8 cellular contexts compared by ENCODE assay signal in the genomic region with DNA sequence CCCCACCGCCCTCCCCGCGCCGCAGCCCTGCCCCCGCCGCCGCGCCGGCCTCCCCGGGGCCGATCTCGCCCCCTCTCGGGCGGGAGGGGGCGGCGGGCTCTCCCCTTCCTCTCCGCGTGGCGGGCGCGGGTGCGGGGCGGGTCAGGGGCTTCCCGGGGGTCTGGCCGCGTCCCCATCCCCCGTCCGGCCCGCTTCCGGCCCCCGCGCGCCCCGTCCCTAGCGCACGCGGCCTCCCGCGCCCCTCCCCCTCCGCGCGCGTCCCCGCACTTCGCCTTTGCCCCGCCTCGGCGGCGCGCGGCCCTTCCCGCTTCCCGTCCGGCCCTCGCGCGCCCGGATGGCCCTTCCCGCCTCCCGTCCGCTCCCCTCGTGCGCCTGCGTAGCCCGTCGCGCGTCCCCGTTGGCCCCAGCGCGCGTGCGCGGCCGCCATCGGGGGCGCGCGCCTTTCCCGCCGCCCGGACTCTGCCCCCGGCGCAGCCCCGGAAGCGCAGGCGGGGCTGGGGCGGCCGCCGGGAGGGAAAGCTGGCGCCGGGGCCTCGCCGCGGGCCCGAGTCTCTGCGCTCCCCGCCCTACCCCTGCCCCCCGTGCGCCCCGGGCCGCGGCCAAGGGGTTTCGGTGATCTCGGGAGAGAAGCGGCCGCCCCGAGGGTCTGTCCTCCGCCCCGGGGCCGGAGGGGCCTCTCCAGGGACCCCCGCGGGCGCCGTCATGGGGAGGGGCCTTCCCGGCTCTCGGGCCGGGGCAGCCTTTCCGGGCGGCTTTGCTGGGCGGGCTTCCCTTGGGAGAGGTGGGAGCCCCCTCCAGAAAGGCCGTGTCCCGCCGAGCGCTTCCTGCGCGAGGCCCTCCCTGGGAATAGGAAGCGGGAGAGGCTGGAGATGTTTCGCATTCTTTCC. TPM values are rescaled to one million over a fixed set of nuclear protein-coding genes. Genes with fewer than 3 reads are reported as not detected.
DNase-seq lines count a peak whose midpoint lies in the region; ATAC-seq and TF ChIP-seq lines count a peak whose summit lies in the region.

No MANE protein-coding gene starts in this region.

- H3K79me2 ChIP-seq in smooth muscle cell (ENCODE audit: low read depth): peaks cover 50% of the 10 kb centered on the region

- peaks cover 15 to 28% (median 27%) of the 10 kb centered on the region in 3 donors for H3K27me3 Mint-ChIP-seq in immature natural killer cell (ENCODE audit: low read depth in 3 of 3)

- H2AFZ ChIP-seq in smooth muscle cell (ENCODE audit: low read depth): no peak overlapping the region

- H3F3A ChIP-seq in smooth muscle cell (ENCODE audit: low read depth): peaks cover 14% of the 10 kb centered on the region

- DNase-seq in NCI-H1436 (lab: John Stamatoyannopoulos, UW) (peak; percentile 82), NCI-H1436 treated with DMSO at 0.1 percent for 48 hours (lab: John Stamatoyannopoulos, UW) (no peak), NCI-H2107 (lab: John Stamatoyannopoulos, UW) (peak; percentile 76), WERI-Rb-1 (peak; percentile 86), breast epithelium (ENCODE audit: low spot score in 2 of 2) (peak; percentile 85 to 87), immature natural killer cell (peak; percentile 87 to 92 (median 91)), smooth muscle cell (lab: John Stamatoyannopoulos, UW; ENCODE audit: unreplicated experiment) (peak; percentile 74)

- WGBS in smooth muscle cell (ENCODE audit: low lambda C conversion rate): under 1% methylated on average over 47 of the region's 129 CpGs

- no peaks in the 10 kb centered on the region for H3K9me3 Mint-ChIP-seq in immature natural killer cell

- H3K27ac Mint-ChIP-seq in immature natural killer cell: peak overlapping the region; percentile 79 to 93 (median 84)

- H3K9me3 ChIP-seq in WERI-Rb-1 (ENCODE audit: severe bottlenecking) (no peaks in the 10 kb centered on the region), breast epithelium (no peaks in the 10 kb centered on the region), smooth muscle cell (replicated peaks; ENCODE audit: low read depth) (no peaks in the 10 kb centered on the region)

- peaks cover 0 to 3% (median 0%) of the 10 kb centered on the region in 3 donors for H3K36me3 Mint-ChIP-seq in immature natural killer cell

- H3K4me1 ChIP-seq in breast epithelium (peaks cover 30 to 39% of the 10 kb centered on the region in 2 donors), smooth muscle cell (ENCODE audit: low read depth) (peaks cover 34% of the 10 kb centered on the region)

- peak overlapping the region; percentile 91 for H3K4me2 ChIP-seq in smooth muscle cell

- no peak for TF ChIP-seq CTCF in WERI-Rb-1 (IDR thresholded peaks at IDR 0.05; ENCODE audit: low read depth, low read length)
- no peak for TF ChIP-seq CTCF in breast epithelium (IDR thresholded peaks at IDR 0.05)
- no peak for TF ChIP-seq CTCF in smooth muscle cell (IDR thresholded peaks at IDR 0.05; ENCODE audit: borderline replicate concordance, insufficient read depth, poor library complexity, severe bottlenecking)

- H3K36me3 ChIP-seq in WERI-Rb-1 (peaks cover 48% of the 10 kb centered on the region), breast epithelium (no peaks in the 10 kb centered on the region), smooth muscle cell (ENCODE audit: low read depth) (no peaks in the 10 kb centered on the region)

- H3K27me3 ChIP-seq in WERI-Rb-1 (ENCODE audit: insufficient read depth, low read depth, severe bottlenecking) (no peaks in the 10 kb centered on the region), breast epithelium (no peaks in the 10 kb centered on the region), smooth muscle cell (ENCODE audit: low read depth) (no peaks in the 10 kb centered on the region)

- peaks cover 43 to 47% of the 10 kb centered on the region in 2 donors for H3K4me1 Mint-ChIP-seq in immature natural killer cell

- no peak for TF ChIP-seq POLR2A in breast epithelium (IDR thresholded peaks at IDR 0.05)

- intact Hi-C loops in breast epithelium (cut with DNase I; ENCODE audit: low total_unique reads): no loop called here

- H3K4me3 Mint-ChIP-seq in immature natural killer cell: peak overlapping the region; percentile 90 to 95 (median 92)

- H3K4me3 ChIP-seq in WERI-Rb-1 (ENCODE audit: low read depth, low read length) (peak overlapping the region; percentile 63), breast epithelium (peak overlapping the region; percentile 83 to 96 (median 91)), smooth muscle cell (peak overlapping the region; percentile 100)

- peak; percentile 39 for ATAC-seq in HG03025 (IDR thresholded peaks at IDR 0.05; ENCODE audit: low FRiP score, unreplicated experiment)

- H3K27ac ChIP-seq in WERI-Rb-1: peak overlapping the region; percentile 95
- H3K27ac ChIP-seq in breast epithelium: peak overlapping the region; percentile 98 to 100
- peak overlapping the region; percentile 90 for H3K27ac ChIP-seq in smooth muscle cell (ENCODE audit: low read depth)

- peaks cover 50% of the 10 kb centered on the region for H4K20me1 ChIP-seq in smooth muscle cell (ENCODE audit: low read depth)

- H3K9ac ChIP-seq in smooth muscle cell (ENCODE audit: low read depth): peak overlapping the region; percentile 96

RNA-seq across cellular contexts. Expression of gene PTBP1, which starts 0.5 kb away (rescaled TPM):
- 100 to 1,000 TPM in 2 of 3 donors, 10 to 100 TPM in 1; 92.0 to 147 (median 131) TPM for total RNA-seq in breast epithelium
- 100 to 1,000 TPM in 1 of 3 donors, 10 to 100 TPM in 2; 70.0 to 185 (median 87.8) TPM for polyA plus RNA-seq in immature natural killer cell
- 123 and 167 TPM in 2 replicates for total RNA-seq in smooth muscle cell
- 226 and 238 TPM in 2 replicates for polyA plus RNA-seq in smooth muscle cell

RNA-seq across cellular contexts. Expression of gene PLPPR3, which starts 24.0 kb away (rescaled TPM):
- total RNA-seq in breast epithelium: 1 to 10 TPM in 2 of 3 donors, not detected in 1; 6.9 to 9.1 TPM
- not detected for polyA plus RNA-seq in immature natural killer cell
- total RNA-seq in smooth muscle cell: 6.5 and 10.7 TPM in 2 replicates
- polyA plus RNA-seq in smooth muscle cell: 13.7 and 14.7 TPM in 2 replicates

RNA-seq across cellular contexts. Expression of gene AZU1, which starts 29.9 kb away (rescaled TPM):
- under 1 TPM in 1 of 3 donors, not detected in 2; 0.29 TPM for total RNA-seq in breast epithelium
- polyA plus RNA-seq in immature natural killer cell: not detected
- total RNA-seq in smooth muscle cell: 0.45 and 8.0 TPM in 2 replicates
- polyA plus RNA-seq in smooth muscle cell: 0.32 and 2.2 TPM in 2 replicates

RNA-seq across cellular contexts. Expression of gene PRTN3, which starts 43.0 kb away (rescaled TPM):
- total RNA-seq in breast epithelium (1 to 10 TPM in 1 of 3 donors, under 1 TPM in 1, not detected in 1; 0.44 to 1.1 TPM), smooth muscle cell (not detected in 2 replicates)
- polyA plus RNA-seq in immature natural killer cell (not detected), smooth muscle cell (not detected in 2 replicates)

RNA-seq across cellular contexts. Expression of gene MISP, which starts 46.9 kb away (rescaled TPM):
- total RNA-seq in breast epithelium: 1 to 10 TPM in 2 of 3 donors, under 1 TPM in 1; 0.16 to 3.6 (median 2.5) TPM
- not detected for polyA plus RNA-seq in immature natural killer cell
- total RNA-seq in smooth muscle cell: 1.7 and 10.2 TPM in 2 replicates
- 1.2 and 8.0 TPM in 2 replicates for polyA plus RNA-seq in smooth muscle cell
